35 cellular contexts compared by ENCODE assay signal in genomic region chr4:96189761-96190160, GRCh38.
"Had no signal": no experiment of that assay in that cellular context is flagged by ENCODE, and none has a peak within 500 bp of the region (broad histone marks: within the 10 kb centered on the region; RNA-seq: fewer than 3 reads in every experiment).

No MANE protein-coding gene starts in this region.

- H3K9me3 ChIP-seq: MG63 had no signal

- DNase-seq: Karpas-422, Kasumi-1, KG1, MG63, MM.1S, MV-4-11, NCI-H1048, NCI-H1092, NCI-H1092 treated with DMSO at 0.1 percent for 48 hours, NCI-H1105, NCI-H1105 treated with DMSO at 0.1 percent for 48 hours, NCI-H1417, NCI-H1417 treated with DMSO at 0.1 percent for 48 hours, NCI-H1436, NCI-H1436 treated with DMSO at 0.1 percent for 48 hours, NCI-H146, NCI-H1694, NCI-H1694 treated with DMSO at 0.1 percent for 48 hours, NCI-H187, NCI-H187 treated with DMSO at 0.1 percent for 48 hours, NCI-H1930, NCI-H2029, NCI-H2029 treated with DMSO at 0.1 percent for 48 hours, NCI-H2081, NCI-H2081 treated with DMSO at 0.1 percent for 48 hours, NCI-H2107, NCI-H2171, NCI-H2171 treated with DMSO at 0.1 percent for 48 hours, NCI-H2227 treated with DMSO at 0.1 percent for 48 hours, NCI-H226, NCI-H345, NCI-H446, NCI-H446 treated with DMSO at 0.1 percent for 48 hours, NCI-H510A had no signal

- H3K36me3 ChIP-seq: MG63 had no signal

- H3K27me3 ChIP-seq: MG63 had no signal

- H3K9ac ChIP-seq: KMS-11 had no signal

- H3K4me2 ChIP-seq: KMS-11 had no signal

- H3K4me3 ChIP-seq: MG63 had no signal

- H3K27ac ChIP-seq: KMS-11 had no signal
